In genomic region chr7:48237354-48237753, GRCh38 we compare ENCODE assay signal across 24 cellular contexts.
"Had no signal": no experiment of that assay in that cellular context is flagged by ENCODE, and none has a peak within 500 bp of the region (broad histone marks: within the 10 kb centered on the region; RNA-seq: fewer than 3 reads in every experiment).

No MANE protein-coding gene starts in this region.

- H3K4me1 ChIP-seq: colonic mucosa, esophagus squamous epithelium, gastrocnemius medialis, heart right ventricle, lower lobe of right lung had no signal

- H3K27ac Mint-ChIP-seq: dendritic cell treated with granulocyte-macrophage colony-stimulating factor and Interleukin-4, amounts not matched to agents 40 ng/mL and 50 ng/mL, for 4 days; mesothelial cell of epicardium had no signal

- DNase-seq: colonic mucosa; cortex of kidney; effector memory CD4-positive, alpha-beta T cell; erythroblast; esophagus squamous epithelium; foreskin fibroblast; foreskin melanocyte; gastrocnemius medialis; glutamatergic neuron; head of caudate nucleus; heart right ventricle; hippocampal formation; left cardiac atrium; left lung; left ventricle myocardium superior; lower lobe of right lung; mesenchymal stem cell; mucosa of descending colon; naive B cell; naive thymus-derived CD8-positive, alpha-beta T cell had no signal

- H3K9me3 ChIP-seq: colonic mucosa, gastrocnemius medialis, left lung, lower lobe of right lung, mucosa of descending colon had no signal

- H3K36me3 ChIP-seq: colonic mucosa, esophagus squamous epithelium, gastrocnemius medialis, heart right ventricle, left lung, lower lobe of right lung had no signal

- H3K4me1 Mint-ChIP-seq: mesothelial cell of epicardium; naive B cell; naive thymus-derived CD8-positive, alpha-beta T cell had no signal

- H3K36me3 Mint-ChIP-seq: mesothelial cell of epicardium; naive B cell; naive thymus-derived CD8-positive, alpha-beta T cell had no signal

- ATAC-seq: esophagus mucosa; gastrocnemius medialis; heart right ventricle; left cardiac atrium; left lung; left ventricle myocardium superior; lower lobe of right lung; mucosa of descending colon; naive thymus-derived CD8-positive, alpha-beta T cell had no signal

- H3K27me3 ChIP-seq: colonic mucosa, gastrocnemius medialis, left lung had no signal

- H3K4me3 Mint-ChIP-seq: dendritic cell treated with granulocyte-macrophage colony-stimulating factor and Interleukin-4, amounts not matched to agents 40 ng/mL and 50 ng/mL, for 4 days; mesothelial cell of epicardium; naive B cell; naive thymus-derived CD8-positive, alpha-beta T cell had no signal

- H3K4me3 ChIP-seq: colonic mucosa, esophagus squamous epithelium, gastrocnemius medialis, heart right ventricle, left lung, lower lobe of right lung, mucosa of descending colon had no signal

- H3K27ac ChIP-seq: colonic mucosa, epithelial cell of prostate, esophagus squamous epithelium, gastrocnemius medialis, heart right ventricle, left lung, lower lobe of right lung had no signal
